Comparison of ENCODE assay signal across 10 cellular contexts in the genomic region with DNA sequence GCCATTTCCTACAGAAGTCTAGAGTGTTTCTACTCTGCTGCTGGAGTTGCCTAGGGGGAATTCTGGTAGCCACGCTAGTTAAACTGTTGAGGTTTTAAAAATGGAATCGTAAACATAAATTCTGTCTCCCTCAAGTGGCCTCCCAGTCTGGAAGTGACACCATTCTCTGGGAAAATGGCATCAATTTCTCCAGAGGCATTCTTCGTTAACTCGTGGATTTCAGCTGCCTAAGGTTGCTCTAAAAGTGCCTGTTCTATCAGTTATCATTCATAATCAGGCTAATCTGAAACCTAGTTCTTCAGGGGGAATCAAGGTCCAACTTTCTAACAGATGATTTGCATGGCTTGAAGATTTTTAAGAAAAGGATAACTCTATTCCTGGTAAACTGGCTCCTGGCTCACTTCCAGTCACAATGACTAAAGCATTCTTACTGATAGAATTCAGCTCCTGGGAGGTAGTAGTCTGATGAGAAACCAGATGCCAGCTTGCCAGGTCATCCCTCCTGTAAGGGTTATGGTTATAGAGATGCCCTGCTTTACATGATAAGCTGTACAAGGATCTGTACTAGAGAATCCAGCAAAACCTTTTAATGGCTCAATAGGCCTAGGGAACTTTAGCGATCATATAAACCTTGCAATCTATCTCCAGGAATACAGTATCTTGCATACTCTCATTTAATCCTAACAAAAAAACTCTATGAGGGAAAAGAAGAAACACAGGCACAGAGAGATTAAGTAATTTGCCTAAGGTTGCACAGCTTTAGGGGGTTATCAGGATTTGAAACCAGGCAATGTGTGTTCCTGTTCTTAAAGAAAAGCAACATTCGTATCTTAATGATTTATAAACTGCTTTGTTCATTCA. TPM values are rescaled to one million over a fixed set of nuclear protein-coding genes. Genes with fewer than 3 reads are reported as not detected.
DNase-seq lines count a peak whose midpoint lies in the region; ATAC-seq, FAIRE-seq and TF ChIP-seq lines count a peak whose summit lies in the region.
"Had no signal": no experiment of that assay in that cellular context is flagged by ENCODE, and none has a peak within 500 bp of the region (broad histone marks: within the 10 kb centered on the region; RNA-seq: fewer than 3 reads in every experiment).

No MANE protein-coding gene starts in this region.

- TF ChIP-seq CTCF in body of pancreas (IDR thresholded peaks at IDR 0.05), result no peak
- no peak for TF ChIP-seq CTCF in suprapubic skin (IDR thresholded peaks at IDR 0.05)

- H3K4me3 ChIP-seq in body of pancreas (peak overlapping the region in 1 of 2 donors; percentile 94), suprapubic skin (peak overlapping the region; percentile 85)

- H3K27ac ChIP-seq in body of pancreas (peak overlapping the region; percentile 81 to 96 (median 87)), layer of hippocampus (ENCODE audit: low read depth, low read length) (peak overlapping the region; percentile 47), suprapubic skin (peak overlapping the region; percentile 94)

- DNase-seq in DMS153 (lab: John Stamatoyannopoulos, UW) (peak; percentile 1), DMS153 treated with DMSO at 0.1 percent for 48 hours (lab: John Stamatoyannopoulos, UW; ENCODE audit: unreplicated experiment) (no peak), NCI-H1048 (lab: John Stamatoyannopoulos, UW) (peak; percentile 13), body of pancreas (peak; percentile 34 to 54 (median 50)), suprapubic skin (ENCODE audit: low spot score in 2 of 2) (no peak), frontal cortex (ENCODE audit: low spot score in 2 of 2) (no peak)
- DNase-seq in effector CD8-positive, alpha-beta T cell (lab: John Stamatoyannopoulos, UW), result no peak

- TF ChIP-seq POLR2A in body of pancreas (IDR thresholded peaks at IDR 0.05), result peak in 1 of 3 donors; percentile 11
- TF ChIP-seq POLR2A in suprapubic skin (IDR thresholded peaks at IDR 0.05), result no peak

- peak; percentile 13 for ATAC-seq in body of pancreas

- H3K36me3 ChIP-seq in body of pancreas (replicated peaks in 1 of 2; ENCODE audit: insufficient read depth in 1 of 2, low read depth in 2 of 2), result no peaks in the 10 kb centered on the region
- H3K36me3 ChIP-seq in suprapubic skin, result peaks cover 2% of the 10 kb centered on the region

- intact Hi-C loops in body of pancreas (cut with DNase I), result no loop called here

- H3K27me3 ChIP-seq in body of pancreas, result no peaks in the 10 kb centered on the region
- no peaks in the 10 kb centered on the region for H3K27me3 ChIP-seq in layer of hippocampus (ENCODE audit: control insufficient read depth, insufficient read depth, low read length)
- no peaks in the 10 kb centered on the region for H3K27me3 ChIP-seq in suprapubic skin

- no peak for TF ChIP-seq EP300 in suprapubic skin (IDR thresholded peaks at IDR 0.05)

- WGBS in body of pancreas, 2 donors, result 41 to 59% methylated on average over 6 of the region's 6 CpGs
- 42% methylated on average over 6 of the region's 6 CpGs for WGBS in suprapubic skin

- H3K9me3 ChIP-seq in body of pancreas (no peaks in the 10 kb centered on the region), suprapubic skin (no peaks in the 10 kb centered on the region)

- peaks cover 50% of the 10 kb centered on the region for H3K4me1 ChIP-seq in body of pancreas
- peaks cover 43% of the 10 kb centered on the region for H3K4me1 ChIP-seq in suprapubic skin

- no peak for FAIRE-seq in frontal cortex (lab: Jason Lieb, UNC)
- FAIRE-seq: A204.1, endometrium had no signal

RNA-seq across cellular contexts. Expression of gene L3HYPDH, which starts 1.5 kb away (rescaled TPM):
- total RNA-seq in body of pancreas (10 to 100 TPM; 42.0 to 60.0 TPM), suprapubic skin (10 to 100 TPM; 15.3 to 59.1 (median 23.3) TPM), frontal cortex (16.7 TPM)

RNA-seq across cellular contexts. Expression of gene JKAMP, which starts 1.6 kb away (rescaled TPM):
- total RNA-seq in body of pancreas, result 10 to 100 TPM; 23.1 to 29.8 TPM
- total RNA-seq in suprapubic skin, result 10 to 100 TPM; 49.8 to 56.7 (median 53.5) TPM
- total RNA-seq in frontal cortex, result 57.5 TPM

RNA-seq across cellular contexts. Expression of gene GPR135, which starts 17.5 kb away (rescaled TPM):
- 1 to 10 TPM; 4.2 to 4.6 TPM for total RNA-seq in body of pancreas
- 1 to 10 TPM; 1.3 to 5.9 (median 2.4) TPM for total RNA-seq in suprapubic skin
- total RNA-seq in frontal cortex, result 5.3 TPM

Comparison
In these comparisons a context has a peak if more than half of its experiments do, and no peak if none do; other contexts are left out.
1. DNase-seq: peak in DMS153 (single experiment), NCI-H1048 (single experiment) and body of pancreas (4 of 4); none in DMS153 treated with DMSO at 0.1 percent for 48 hours (single experiment), suprapubic skin (0 of 2), frontal cortex (0 of 2) and effector CD8-positive, alpha-beta T cell (single experiment).
2. Peak in every context shown above with its lines, with median percentiles within 50 percentile points of each other: H3K27ac ChIP-seq.